ENCODE assay signal across 21 cellular contexts in genomic region chr3:80017369-80017768, GRCh38.
A peak's percentile ranks its signal among the peaks of the same experiment; 100 is the strongest.
DNase-seq lines count a peak whose midpoint lies in the region; TF ChIP-seq lines count a peak whose summit lies in the region.
"Had no signal": no experiment of that assay in that cellular context is flagged by ENCODE, and none has a peak within 500 bp of the region (broad histone marks: within the 10 kb centered on the region; RNA-seq: fewer than 3 reads in every experiment).

No MANE protein-coding gene starts in this region.

- no peak for TF ChIP-seq CTCF in astrocyte of the spinal cord (IDR thresholded peaks at IDR 0.05; ENCODE audit: low read depth, low read length)

- DNase-seq in SIG-M5 treated with dmso at 0.1 percent for 504 hours (lab: John Stamatoyannopoulos, UW; ENCODE audit: unreplicated experiment) (peak; percentile 3), SIG-M5 (lab: John Stamatoyannopoulos, UW) (no peak), NCI-H1417 (lab: John Stamatoyannopoulos, UW) (peak in 2 of 3 experiments; percentile 0 to 19), astrocyte of the spinal cord (ENCODE audit: low read depth, low spot score) (peak; percentile 25), NK-92 (lab: John Stamatoyannopoulos, UW; ENCODE audit: unreplicated experiment) (no peak), ureter (ENCODE audit: low spot score) (no peak), T-helper 9 cell (no peak)
- no peak for DNase-seq in effector CD8-positive, alpha-beta T cell (lab: John Stamatoyannopoulos, UW)
- DNase-seq: Calu3; CD8-positive, alpha-beta T cell; GM23248; HCEC 1CT; IMR-90; NCI-H1048; NCI-H146; NCI-H2029 treated with DMSO at 0.1 percent for 48 hours; NCI-H446 treated with DMSO at 0.1 percent for 48 hours; NCI-H82 had no signal

- in situ Hi-C loops in astrocyte of the spinal cord (cut with HindIII; ENCODE audit: low sequenced_read_pairs) = no loop called here

- no peak overlapping the region for H3K4me3 ChIP-seq in astrocyte of the spinal cord (ENCODE audit: low read depth, low read length)
- H3K4me3 ChIP-seq: A549; BLaER1 treated with 17β-estradiol and CSF1 and Interleukin-3, amounts not matched to agents 10 nM and 100 nM; GM12878; GM23248 had no signal

Comparison
In these comparisons a context has a peak if more than half of its experiments do, and no peak if none do; other contexts are left out.
1. DNase-seq: peak in SIG-M5 treated with dmso at 0.1 percent for 504 hours (single experiment), NCI-H1417 (2 of 3) and astrocyte of the spinal cord (single experiment); none in SIG-M5 (single experiment), NK-92 (single experiment), ureter (single experiment), T-helper 9 cell (single experiment) and effector CD8-positive, alpha-beta T cell (single experiment).